In the genomic region with DNA sequence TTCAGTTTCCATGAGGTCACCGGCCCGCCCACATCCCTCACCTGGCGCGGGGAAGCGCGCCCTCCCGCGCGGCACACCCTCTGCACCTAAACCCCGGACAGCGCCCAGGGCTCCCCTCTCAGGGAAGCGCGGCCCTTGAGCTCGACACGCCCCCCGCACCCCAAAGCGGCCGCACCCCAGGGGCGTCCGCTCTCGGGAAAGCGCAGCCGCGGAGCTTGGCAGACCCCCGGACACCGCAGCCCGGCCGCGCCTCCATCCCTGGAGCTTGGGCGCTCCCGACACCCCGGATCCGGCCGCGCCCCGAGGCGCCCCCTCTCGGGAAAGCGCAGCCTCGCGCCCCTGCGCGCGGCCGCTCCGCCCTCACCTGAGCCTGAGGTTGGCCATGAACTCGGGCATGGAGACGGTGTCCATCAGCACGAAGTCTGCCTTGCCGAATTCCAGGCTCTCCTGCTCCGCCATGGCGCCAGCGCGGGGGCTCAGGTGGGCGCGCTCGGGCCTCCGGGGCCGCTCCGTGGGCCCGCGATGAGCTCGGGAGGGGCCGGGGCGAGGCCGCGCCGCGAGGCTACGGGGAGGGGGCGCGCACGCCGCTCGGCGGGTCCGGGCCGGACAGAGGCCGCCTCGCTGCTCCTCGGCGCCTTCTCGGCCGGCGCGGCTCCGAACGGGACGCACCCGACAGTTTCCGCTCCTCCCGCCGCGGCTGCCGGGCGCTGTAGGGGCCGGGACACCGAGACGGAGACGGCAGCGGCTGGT, we compare ENCODE assay signal across 8 cellular contexts. TPM values are rescaled to one million over a fixed set of nuclear protein-coding genes. Genes with fewer than 3 reads are reported as not detected.
DNase-seq lines count a peak whose midpoint lies in the region; ATAC-seq and TF ChIP-seq lines count a peak whose summit lies in the region.

A gene (minus strand): TSS at position 711 of the 750 bp plus-strand sequence. CDS start 252 bp downstream, at position 459.

- no peaks in the 10 kb centered on the region for H3K9me3 Mint-ChIP-seq in activated CD4-positive, alpha-beta T cell treated with anti-CD3 and anti-CD28 coated beads for 36 hours (ENCODE audit: low read depth)

- peaks cover 19% of the 10 kb centered on the region for H3K4me1 Mint-ChIP-seq in activated CD4-positive, alpha-beta T cell treated with anti-CD3 and anti-CD28 coated beads for 36 hours

- CTCF ChIA-PET in activated CD4-positive, alpha-beta T cell treated with anti-CD3 and anti-CD28 coated beads for 36 hours (lab: Charles Lee), result interaction anchor here (0.7 to 5.0 kb wide), 34 partner anchors 8 to 414 kb away, joined by 3 to 43 read pairs (median 4); a partner anchor contains a TSS

- H3K27ac ChIP-seq in GM23248, result peak within 1 kb of the TSS; percentile 71
- peak within 1 kb of the TSS; percentile 82 to 98 for H3K27ac ChIP-seq in coronary artery
- peak within 1 kb of the TSS; percentile 92 for H3K27ac ChIP-seq in lung (ENCODE audit: low read depth in 1 of 2, low read length in 1 of 2)

- H3K79me2 ChIP-seq in GM23248 (ENCODE audit: insufficient read depth), result peaks cover 48% of the 10 kb centered on the region

- DNase-seq in G401 (ENCODE audit: low spot score) (peak; percentile 49), GM23248 (peak; percentile 61), LoVo (ENCODE audit: low spot score) (peak; percentile 72), coronary artery (ENCODE audit: low spot score) (peak; percentile 79), lung (ENCODE audit: low spot score) (peak; percentile 70), pons (ENCODE audit: low spot score) (no peak)
- peak; percentile 85 for DNase-seq in activated CD4-positive, alpha-beta T cell treated with anti-CD3 and anti-CD28 coated beads for 36 hours
- peak; percentile 43 to 79 (median 48) for DNase-seq in stimulated activated CD4-positive, alpha-beta T cell treated with anti-CD3 and anti-CD28 coated beads, TNF-alpha, amount 100 ng/mL, for 24 hours (ENCODE audit: low read depth in 3 of 3)

- H3K9me2 ChIP-seq in GM23248 (ENCODE audit: insufficient read depth), result no peaks in the 10 kb centered on the region

- intact Hi-C loops in activated CD4-positive, alpha-beta T cell treated with anti-CD3 and anti-CD28 coated beads for 36 hours (cut with DNase I, micrococcal nuclease), result loop anchor here (1.0 to 5.0 kb wide), 11 partner anchors 26 to 734 kb away; a partner anchor contains a TSS

- H3K4me1 ChIP-seq in GM23248 (ENCODE audit: insufficient read depth) (peaks cover 49% of the 10 kb centered on the region), lung (ENCODE audit: control insufficient read depth in 2 of 2, insufficient read depth in 2 of 2, low read length in 2 of 2) (peaks cover 0 to 6% of the 10 kb centered on the region in 2 donors)

- H3K36me3 Mint-ChIP-seq in activated CD4-positive, alpha-beta T cell treated with anti-CD3 and anti-CD28 coated beads for 36 hours (ENCODE audit: low read depth), result no peaks in the 10 kb centered on the region

- peak within 1 kb of the TSS; percentile 88 for H3K4me3 Mint-ChIP-seq in activated CD4-positive, alpha-beta T cell treated with anti-CD3 and anti-CD28 coated beads for 36 hours

- 0 to 2% methylated on average over 55 to 62 of the region's 101 CpGs for WGBS in GM23248 (ENCODE audit: low coverage in 1 of 2, low lambda C conversion rate in 2 of 2, missing lambda C conversion rate in 2 of 2), 2 experiments
- 0 to 1% methylated on average over 68 to 101 of the region's 101 CpGs for WGBS in lung, 2 donors

- ATAC-seq in activated CD4-positive, alpha-beta T cell treated with anti-CD3 and anti-CD28 coated beads for 36 hours, result peak; percentile 54
- peak; percentile 50 for ATAC-seq in lung (ENCODE audit: insufficient read depth, low FRiP score)

- TF ChIP-seq CTCF in coronary artery (IDR thresholded peaks at IDR 0.05) (no peak), lung (IDR thresholded peaks at IDR 0.05; ENCODE audit: control extremely low read depth, extremely low read depth) (no peak)

- H3K36me3 ChIP-seq in GM23248 (ENCODE audit: low read depth), result no peaks in the 10 kb centered on the region
- H3K36me3 ChIP-seq in lung (ENCODE audit: control insufficient read depth in 2 of 2, insufficient read depth in 2 of 2, low read length in 2 of 2), result no peaks in the 10 kb centered on the region

- POLR2A ChIA-PET in activated CD4-positive, alpha-beta T cell treated with anti-CD3 and anti-CD28 coated beads for 36 hours (lab: Charles Lee), result interaction anchor here (1.2 kb wide), 1 partner anchor 353 kb away, joined by 4 read pairs; no protein-coding TSS in a partner anchor

- H3K27ac Mint-ChIP-seq in activated CD4-positive, alpha-beta T cell treated with anti-CD3 and anti-CD28 coated beads for 36 hours, result peak within 1 kb of the TSS; percentile 81

- H3K4me3 ChIP-seq in GM23248 (peak within 1 kb of the TSS; percentile 72), coronary artery (peak within 1 kb of the TSS; percentile 93), lung (peak within 1 kb of the TSS; percentile 66)

- peak within 1 kb of the TSS; percentile 74 for H3K9ac ChIP-seq in GM23248

- peaks cover 2% of the 10 kb centered on the region for H3K27me3 Mint-ChIP-seq in activated CD4-positive, alpha-beta T cell treated with anti-CD3 and anti-CD28 coated beads for 36 hours

- H4K20me1 ChIP-seq in GM23248 (ENCODE audit: insufficient read depth), result no peaks in the 10 kb centered on the region

- H3K9me3 ChIP-seq in GM23248 (ENCODE audit: low read depth) (no peaks in the 10 kb centered on the region), lung (ENCODE audit: control insufficient read depth in 2 of 2, insufficient read depth in 1 of 2, low read length in 1 of 2) (no peaks in the 10 kb centered on the region)

- peaks cover 46% of the 10 kb centered on the region for H3F3A ChIP-seq in GM23248 (ENCODE audit: insufficient read depth)

- H2AFZ ChIP-seq in GM23248, result peak within 1 kb of the TSS; percentile 95

- H3K4me2 ChIP-seq in GM23248 (ENCODE audit: unreplicated experiment), result peak within 1 kb of the TSS; percentile 82

- H3K27me3 ChIP-seq in GM23248 (replicated peaks; ENCODE audit: insufficient read depth), result no peaks in the 10 kb centered on the region
- no peaks in the 10 kb centered on the region for H3K27me3 ChIP-seq in lung (ENCODE audit: control insufficient read depth, insufficient read depth)

- in situ Hi-C loops in G401 (cut with HindIII; ENCODE audit: low sequenced_read_pairs), result no loop called here
- in situ Hi-C loops in GM23248 (cut with MboI), result no loop called here

RNA-seq across cellular contexts. Expression of the gene that starts here (rescaled TPM):
- total RNA-seq in G401 (2014; rRNA removed; shearing (Covaris generic)), result 0.68 and 3.7 TPM in 2 replicates
- 99.5 and 103 TPM in 2 replicates for total RNA-seq in GM23248 (2014; rRNA removed; shearing (Covaris generic))
- polyA plus RNA-seq in GM23248 (2016; fragmentation: Nextera tagmentation; extraction: Ambion mirVana), result 54.1 and 54.5 TPM in 2 replicates
- total RNA-seq in activated CD4-positive, alpha-beta T cell treated with anti-CD3 and anti-CD28 coated beads for 36 hours, result 1 to 10 TPM; 8.7 to 8.8 TPM
- total RNA-seq in lung, result 10 to 100 TPM; 73.1 to 75.8 TPM
- 10 to 100 TPM; 22.0 to 49.7 TPM for polyA plus RNA-seq in lung

Comparison
In these comparisons a context has a peak if more than half of its experiments do, and no peak if none do; other contexts are left out.
1. RNA of the gene that starts here (total RNA-seq): 99.5 to 103 TPM in GM23248 and 73.1 to 75.8 TPM in lung; 8.7 to 8.8 TPM in activated CD4-positive, alpha-beta T cell treated with anti-CD3 and anti-CD28 coated beads for 36 hours and 0.68 to 3.7 TPM in G401; every median in the first group is over 4 times any median in the second.
2. Peak in every context shown above with its lines, with median percentiles within 50 percentile points of each other: H3K27ac ChIP-seq and H3K4me3 ChIP-seq.